8 cellular contexts compared by ENCODE assay signal in the genomic region with DNA sequence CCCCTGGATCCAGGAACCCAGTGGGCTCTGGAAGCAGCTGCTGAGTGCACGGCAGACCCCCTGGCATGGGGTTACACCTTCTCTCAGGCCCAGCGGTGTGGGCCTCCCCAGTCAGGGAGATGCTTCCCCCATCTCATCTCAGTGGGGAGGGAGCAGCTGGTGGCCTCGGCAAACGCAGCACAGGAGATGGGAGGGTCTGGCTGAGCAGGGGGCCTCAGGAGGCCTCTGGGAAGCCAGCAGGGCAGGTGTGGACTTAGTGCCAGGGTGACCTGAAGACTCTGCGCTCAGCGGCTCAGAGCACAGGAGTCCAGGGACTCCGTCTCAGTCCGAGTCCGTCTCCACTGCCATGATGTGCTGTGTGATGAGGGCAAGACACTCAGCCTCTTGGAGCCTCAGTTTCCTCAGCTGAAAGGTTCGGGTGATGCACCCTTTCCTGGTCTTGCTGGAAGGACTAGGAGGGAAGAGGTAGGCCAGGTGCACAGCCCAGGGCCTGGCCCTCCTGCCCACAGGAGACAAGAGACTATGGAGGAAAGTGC.
DNase-seq lines count a peak whose midpoint lies in the region; ATAC-seq and TF ChIP-seq lines count a peak whose summit lies in the region.

No MANE protein-coding gene starts in this region.

- no peak for DNase-seq in activated T-cell treated with anti-CD3 and anti-CD28 coated beads, Interleukin-2, amount 50 U/mL, for 4 hours
- no peak for DNase-seq in activated T-cell treated with anti-CD3 and anti-CD28 coated beads, Interleukin-2, amount 50 U/mL, for 1 hour
- DNase-seq in astrocyte of the spinal cord (ENCODE audit: low read depth, low spot score) = no peak
- peak in 1 of 2 donors; percentile 9 for DNase-seq in memory B cell (ENCODE audit: low spot score in 2 of 2)
- DNase-seq in tibial artery = no peak
- DNase-seq in globus pallidus (ENCODE audit: low spot score) = no peak
- DNase-seq in NCI-H524 (lab: John Stamatoyannopoulos, UW) = no peak

- intact Hi-C loops in tibial artery (cut with DNase I; ENCODE audit: low total_unique reads) = no loop called here

- H3K27ac Mint-ChIP-seq in memory B cell = peak overlapping the region; percentile 97

- H3K4me1 Mint-ChIP-seq in activated T-cell treated with anti-CD3 and anti-CD28 coated beads, Interleukin-2, amount 50 U/mL, for 4 hours (ENCODE audit: low read depth) = peaks cover 19% of the 10 kb centered on the region
- H3K4me1 Mint-ChIP-seq in memory B cell = peaks cover 6% of the 10 kb centered on the region

- no peak for ATAC-seq in activated T-cell treated with anti-CD3 and anti-CD28 coated beads, Interleukin-2, amount 50 U/mL, for 4 hours
- ATAC-seq in memory B cell (ENCODE audit: low read depth) = no peak
- ATAC-seq in HG02938 (IDR thresholded peaks at IDR 0.05; ENCODE audit: unreplicated experiment) = no peak

- H3K4me3 Mint-ChIP-seq in activated T-cell treated with anti-CD3 and anti-CD28 coated beads, Interleukin-2, amount 50 U/mL, for 4 hours = peak overlapping the region; percentile 96
- peak overlapping the region; percentile 99 for H3K4me3 Mint-ChIP-seq in memory B cell

- peak overlapping the region; percentile 76 to 78 for H3K27ac ChIP-seq in tibial artery

- H3K4me1 ChIP-seq in tibial artery = peaks cover 0 to 14% (median 9%) of the 10 kb centered on the region in 4 donors

- H3K4me3 ChIP-seq in astrocyte of the spinal cord (ENCODE audit: low read depth, low read length) (peak overlapping the region; percentile 68), tibial artery (peak overlapping the region; percentile 71 to 77)

- no peaks in the 10 kb centered on the region for H3K36me3 Mint-ChIP-seq in activated T-cell treated with anti-CD3 and anti-CD28 coated beads, Interleukin-2, amount 50 U/mL, for 4 hours (ENCODE audit: insufficient read depth)
- H3K36me3 Mint-ChIP-seq in memory B cell = peaks cover 2% of the 10 kb centered on the region

- H3K27me3 Mint-ChIP-seq in activated T-cell treated with anti-CD3 and anti-CD28 coated beads, Interleukin-2, amount 50 U/mL, for 4 hours (ENCODE audit: low read depth) = no peaks in the 10 kb centered on the region
- no peaks in the 10 kb centered on the region for H3K27me3 Mint-ChIP-seq in memory B cell

- H3K27me3 ChIP-seq in tibial artery = no peaks in the 10 kb centered on the region

- in situ Hi-C loops in astrocyte of the spinal cord (cut with HindIII; ENCODE audit: low sequenced_read_pairs) = no loop called here

- H3K9me3 Mint-ChIP-seq in activated T-cell treated with anti-CD3 and anti-CD28 coated beads, Interleukin-2, amount 50 U/mL, for 4 hours = no peaks in the 10 kb centered on the region
- H3K9me3 Mint-ChIP-seq in memory B cell = peaks cover 4% of the 10 kb centered on the region

- H3K9me3 ChIP-seq in tibial artery = no peaks in the 10 kb centered on the region

- TF ChIP-seq CTCF in astrocyte of the spinal cord (IDR thresholded peaks at IDR 0.05; ENCODE audit: low read depth, low read length) = no peak
- no peak for TF ChIP-seq CTCF in tibial artery (IDR thresholded peaks at IDR 0.05)

- no peaks in the 10 kb centered on the region for H3K36me3 ChIP-seq in tibial artery
